Comparison of ENCODE assay signal across 8 cellular contexts in the genomic region with DNA sequence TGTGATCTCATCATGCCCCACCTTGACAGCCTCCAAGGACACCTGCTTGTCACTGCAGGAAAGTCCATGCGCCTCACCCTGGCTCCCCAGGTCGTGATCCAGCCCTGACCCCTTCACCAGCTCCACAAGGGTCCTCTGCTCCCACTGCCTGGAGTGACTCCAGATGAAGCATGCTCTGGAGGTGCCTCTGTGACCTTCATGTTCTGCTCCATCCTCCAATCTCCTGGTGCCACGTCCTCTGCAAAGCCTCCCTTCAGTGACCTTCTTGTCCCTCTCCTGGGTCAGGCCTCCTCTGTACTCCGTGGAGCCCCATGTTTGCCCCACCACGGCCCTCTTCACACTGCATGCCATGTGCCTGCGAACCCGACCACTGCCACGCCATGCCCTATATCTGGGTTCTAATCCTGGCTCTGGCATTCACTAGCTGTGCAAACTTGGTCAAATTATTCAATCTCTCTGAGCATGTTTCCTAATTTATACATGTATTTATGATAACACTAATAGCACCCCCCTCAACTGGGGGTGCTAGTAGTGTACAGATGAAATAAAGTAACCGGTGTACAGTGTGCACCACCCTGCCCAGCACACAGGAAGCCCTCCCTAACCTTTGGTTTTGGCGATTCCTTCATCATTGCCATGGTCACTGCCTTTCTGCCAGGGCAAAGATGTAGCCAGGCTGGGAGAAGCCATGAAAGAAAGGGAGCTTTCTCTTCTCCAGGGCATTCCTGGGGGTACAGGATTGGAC.
DNase-seq lines count a peak whose midpoint lies in the region; ATAC-seq and TF ChIP-seq lines count a peak whose summit lies in the region.

No MANE protein-coding gene starts in this region.

- H3K9me3 Mint-ChIP-seq in activated T-helper 2 cell treated with anti-CD3 and anti-CD28 coated beads, Interferon-gamma antibody, Interleukin-2, Interleukin-4, amounts not matched to agents 10 μg/mL and 5 μg/mL and 100 μg/mL, durations not matched to agents 14 hours and 24 hours and 36 hours, result no peaks in the 10 kb centered on the region

- peaks cover 6% of the 10 kb centered on the region for H3K4me1 ChIP-seq in ovary (ENCODE audit: insufficient read depth)

- peaks cover 27% of the 10 kb centered on the region for H3K4me1 Mint-ChIP-seq in activated T-helper 2 cell treated with anti-CD3 and anti-CD28 coated beads, Interferon-gamma antibody, Interleukin-2, Interleukin-4, amounts not matched to agents 10 μg/mL and 5 μg/mL and 100 μg/mL, durations not matched to agents 14 hours and 24 hours and 36 hours (ENCODE audit: low read depth)

- peaks cover 11% of the 10 kb centered on the region for H3K27me3 Mint-ChIP-seq in activated T-helper 2 cell treated with anti-CD3 and anti-CD28 coated beads, Interferon-gamma antibody, Interleukin-2, Interleukin-4, amounts not matched to agents 10 μg/mL and 5 μg/mL and 100 μg/mL, durations not matched to agents 14 hours and 24 hours and 36 hours (ENCODE audit: low read depth)

- H3K4me3 ChIP-seq in ovary, result no peak overlapping the region

- no peak overlapping the region for H3K27ac ChIP-seq in ovary

- peak overlapping the region; percentile 78 for H3K27ac Mint-ChIP-seq in activated T-helper 2 cell treated with anti-CD3 and anti-CD28 coated beads, Interferon-gamma antibody, Interleukin-2, Interleukin-4, amounts not matched to agents 10 μg/mL and 5 μg/mL and 100 μg/mL, durations not matched to agents 14 hours and 24 hours and 36 hours

- no peaks in the 10 kb centered on the region for H3K36me3 ChIP-seq in ovary

- TF ChIP-seq POLR2A in ovary (IDR thresholded peaks at IDR 0.05), result no peak

- ATAC-seq in GM19023 (IDR thresholded peaks at IDR 0.05; ENCODE audit: unreplicated experiment) (peak; percentile 11), HG02678 (IDR thresholded peaks at IDR 0.05; ENCODE audit: unreplicated experiment) (peak; percentile 31), HG03139 (IDR thresholded peaks at IDR 0.05; ENCODE audit: unreplicated experiment) (no peak), GM18873 (IDR thresholded peaks at IDR 0.05; ENCODE audit: low FRiP score, unreplicated experiment) (no peak)

- peaks cover 13% of the 10 kb centered on the region for H3K36me3 Mint-ChIP-seq in activated T-helper 2 cell treated with anti-CD3 and anti-CD28 coated beads, Interferon-gamma antibody, Interleukin-2, Interleukin-4, amounts not matched to agents 10 μg/mL and 5 μg/mL and 100 μg/mL, durations not matched to agents 14 hours and 24 hours and 36 hours (ENCODE audit: low read depth)

- H3K27me3 ChIP-seq in ovary, result no peaks in the 10 kb centered on the region

- no peak for TF ChIP-seq CTCF in ovary (IDR thresholded peaks at IDR 0.05)

- H3K9me3 ChIP-seq in ovary, result no peaks in the 10 kb centered on the region

- no peak for TF ChIP-seq EP300 in ovary (IDR thresholded peaks at IDR 0.05)

- no peak for DNase-seq in activated T-helper 2 cell treated with anti-CD3 and anti-CD28 coated beads, Interferon-gamma antibody, Interleukin-2, Interleukin-4, amounts not matched to agents 10 μg/mL and 5 μg/mL and 100 μg/mL, durations not matched to agents 14 hours and 24 hours and 36 hours (ENCODE audit: low spot score)
- DNase-seq in ovary (peak in 3 of 5 donors; percentile 12 to 29 (median 22)), NOMO-1 treated with dmso at 0.1 percent for 144 hours (lab: John Stamatoyannopoulos, UW; ENCODE audit: unreplicated experiment) (no peak), COR-L47 (lab: John Stamatoyannopoulos, UW) (no peak)

- intact Hi-C loops in activated T-helper 2 cell treated with anti-CD3 and anti-CD28 coated beads, Interferon-gamma antibody, Interleukin-2, Interleukin-4, amounts not matched to agents 10 μg/mL and 5 μg/mL and 100 μg/mL, durations not matched to agents 14 hours and 24 hours and 36 hours (cut with micrococcal nuclease), result loop anchor here (1.0 to 5.0 kb wide), 7 partner anchors 37 to 316 kb away; partner anchors contain the start of genes COQ8A and ITPKB
- intact Hi-C loops in ovary (cut with DNase I), result no loop called here

- no peak overlapping the region for H3K4me3 Mint-ChIP-seq in activated T-helper 2 cell treated with anti-CD3 and anti-CD28 coated beads, Interferon-gamma antibody, Interleukin-2, Interleukin-4, amounts not matched to agents 10 μg/mL and 5 μg/mL and 100 μg/mL, durations not matched to agents 14 hours and 24 hours and 36 hours (ENCODE audit: low read depth)

- WGBS in ovary, 3 donors, result 79 to 82% (median 81%) methylated on average over 10 of the region's 10 CpGs

Comparison
In these comparisons a context has a peak if more than half of its experiments do, and no peak if none do; other contexts are left out.
1. ATAC-seq: peak in GM19023 (single experiment) and HG02678 (single experiment); none in HG03139 (single experiment) and GM18873 (single experiment).
2. DNase-seq: peak in ovary (3 of 5); none in activated T-helper 2 cell treated with anti-CD3 and anti-CD28 coated beads, Interferon-gamma antibody, Interleukin-2, Interleukin-4, amounts not matched to agents 10 μg/mL and 5 μg/mL and 100 μg/mL, durations not matched to agents 14 hours and 24 hours and 36 hours (single experiment), NOMO-1 treated with dmso at 0.1 percent for 144 hours (single experiment) and COR-L47 (single experiment).